8 cellular contexts compared by ENCODE assay signal in the genomic region with DNA sequence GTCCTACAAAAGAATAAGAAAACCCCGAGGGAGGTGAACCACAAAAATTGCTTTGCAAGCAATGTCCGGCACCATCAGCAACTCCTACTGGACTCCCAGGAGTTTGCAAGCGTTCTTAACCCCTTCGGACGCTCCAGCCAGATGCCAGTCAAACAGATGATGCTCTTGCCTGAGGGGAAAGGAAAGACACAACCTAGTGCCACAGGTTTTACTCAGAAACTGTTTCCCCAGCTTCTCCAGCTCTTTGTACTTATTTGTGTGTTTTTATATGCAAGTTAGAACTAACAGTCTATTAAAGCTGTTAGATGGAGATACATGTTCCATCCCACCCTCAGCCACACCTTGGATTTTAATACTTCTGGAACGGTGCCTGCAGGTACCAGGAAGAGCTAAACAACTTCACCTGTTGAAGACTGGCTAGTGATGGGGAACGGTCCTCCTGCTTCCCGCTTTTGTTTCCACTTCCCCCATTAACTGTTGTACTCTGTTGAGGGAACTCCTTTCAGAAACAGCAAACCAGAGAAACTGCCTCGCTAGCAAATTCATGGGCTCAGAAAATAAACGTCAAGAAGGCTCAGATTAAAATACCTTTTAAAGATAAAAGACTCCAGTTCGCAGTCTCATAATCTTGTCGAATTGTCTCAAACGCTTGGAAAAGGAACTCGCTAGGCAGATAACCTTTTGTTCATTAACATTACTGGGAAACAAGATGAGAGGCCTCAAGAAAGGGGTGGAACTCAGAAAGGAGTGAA.
DNase-seq lines count a peak whose midpoint lies in the region; ATAC-seq, FAIRE-seq and TF ChIP-seq lines count a peak whose summit lies in the region.

No MANE protein-coding gene starts in this region.

- no peaks in the 10 kb centered on the region for H3K36me3 ChIP-seq in OCI-LY1 (ENCODE audit: insufficient read depth, low read length)

- no peak overlapping the region for H2AFZ ChIP-seq in OCI-LY1 (ENCODE audit: low read length)

- peak overlapping the region; percentile 47; the same call in 1 of the 2 replicates for H3K4me2 ChIP-seq in OCI-LY1 (ENCODE audit: low read length)

- peaks cover 8% of the 10 kb centered on the region; the same call in 1 of the 2 replicates for H3K27me3 ChIP-seq in OCI-LY1 (ENCODE audit: insufficient read depth, low read length)

- no peaks in the 10 kb centered on the region for H3F3A ChIP-seq in OCI-LY1 (ENCODE audit: insufficient read depth, low read length)

- no peaks in the 10 kb centered on the region for H4K20me1 ChIP-seq in OCI-LY1 (ENCODE audit: insufficient read depth, low read length)

- 0 out of 2 replicates have a peak, but pooled peaks have one; percentile 6 for TF ChIP-seq CTCF in GM12874 (IDR thresholded peaks at IDR 0.05; ENCODE audit: insufficient read depth, low read depth, low read length)
- TF ChIP-seq CTCF in OCI-LY1 (IDR thresholded peaks at IDR 0.05; ENCODE audit: low read length), result no peak
- peak; percentile 64 for TF ChIP-seq CTCF in cardiac fibroblast (IDR thresholded peaks at IDR 0.05; ENCODE audit: low read depth, low read length)

- no peak overlapping the region for H3K9ac ChIP-seq in OCI-LY1 (ENCODE audit: low read length)

- H3K4me3 ChIP-seq in OCI-LY1 (ENCODE audit: low read depth, low read length, poor library complexity, severe bottlenecking) (peak overlapping the region; percentile 65), cardiac fibroblast (replicated peaks in 1 of 2; ENCODE audit: low read depth in 2 of 2, low read length in 2 of 2) (peak overlapping the region; percentile 69 to 77)

- no peak overlapping the region for H3K27ac ChIP-seq in OCI-LY1 (ENCODE audit: low read depth, low read length, poor library complexity, severe bottlenecking)

- no peaks in the 10 kb centered on the region for H3K9me2 ChIP-seq in OCI-LY1 (ENCODE audit: low read depth, low read length)

- H3K79me2 ChIP-seq in OCI-LY1 (ENCODE audit: insufficient read depth, low read length), result no peaks in the 10 kb centered on the region

- peaks cover 11% of the 10 kb centered on the region for H3K4me1 ChIP-seq in OCI-LY1 (ENCODE audit: insufficient read depth, low read length, severe bottlenecking)

- no peaks in the 10 kb centered on the region for H3K9me3 ChIP-seq in OCI-LY1 (ENCODE audit: low read length)

- peak; percentile 73 for FAIRE-seq in islet of Langerhans (lab: Jason Lieb, UNC)

- no peak for ATAC-seq in HG02642 (IDR thresholded peaks at IDR 0.05; ENCODE audit: poor library complexity, unreplicated experiment)

- DNase-seq in AG08395 (ENCODE audit: low spot score) (peak; percentile 71), cardiac fibroblast (ENCODE audit: low read depth in 2 of 2) (peak; percentile 87 to 91), smooth muscle cell of the brain vasculature (ENCODE audit: low read depth, low spot score) (peak; percentile 72)
- DNase-seq in NK-92 treated with Interleukin-12 subunit alpha and Interleukin-12 subunit beta, amount 100 ng/mL, for 24 hours (lab: John Stamatoyannopoulos, UW), result no peak
